ENCODE assay signal across 34 cellular contexts in genomic region chr19:46435009-46435408, GRCh38. TPM values are rescaled to one million over a fixed set of nuclear protein-coding genes. Genes with fewer than 3 reads are reported as not detected.
A peak's percentile ranks its signal among the peaks of the same experiment; 100 is the strongest.
DNase-seq lines count a peak whose midpoint lies in the region; ATAC-seq and TF ChIP-seq lines count a peak whose summit lies in the region.
"Had no signal": no experiment of that assay in that cellular context is flagged by ENCODE, and none has a peak within 500 bp of the region (broad histone marks: within the 10 kb centered on the region; RNA-seq: fewer than 3 reads in every experiment).

No MANE protein-coding gene starts in this region.

- H3K36me3 ChIP-seq in GM23338 (ENCODE audit: insufficient read depth), result no peaks in the 10 kb centered on the region
- H3K36me3 ChIP-seq: BLaER1, gastrocnemius medialis, right lobe of liver had no signal

- H3K27me3 Mint-ChIP-seq in GM23338 (ENCODE audit: insufficient read depth, low read depth, poor library complexity), result no peaks in the 10 kb centered on the region
- peaks cover 21% of the 10 kb centered on the region for H3K27me3 Mint-ChIP-seq in activated T-helper 1 cell treated with anti-CD3 and anti-CD28 coated beads, Interleukin-12 subunit alpha, Interleukin-12 subunit beta, Interleukin-2, Interleukin-4 antibody, amounts not matched to agents 30 ng/mL and 10 ng/mL and 1 ng/mL, durations not matched to agents 14 hours and 24 hours and 36 hours (ENCODE audit: insufficient read depth)

- H3K9me3 Mint-ChIP-seq in GM23338, result no peaks in the 10 kb centered on the region
- H3K9me3 Mint-ChIP-seq in activated T-helper 1 cell treated with anti-CD3 and anti-CD28 coated beads, Interleukin-12 subunit alpha, Interleukin-12 subunit beta, Interleukin-2, Interleukin-4 antibody, amounts not matched to agents 30 ng/mL and 10 ng/mL and 1 ng/mL, durations not matched to agents 14 hours and 24 hours and 36 hours, result no peaks in the 10 kb centered on the region
- H3K9me3 Mint-ChIP-seq: activated CD4-positive, alpha-beta T cell treated with anti-CD3 and anti-CD28 coated beads, Interleukin-2, amount 10 ng/mL, durations not matched to agents 24 days and 14 days; type B pancreatic cell; WTC11 had no signal

- no peaks in the 10 kb centered on the region for H3K4me1 ChIP-seq in GM23338 (ENCODE audit: insufficient read depth)
- H3K4me1 ChIP-seq: gastrocnemius medialis, parathyroid adenoma, right lobe of liver had no signal

- no peak overlapping the region for H3K27ac Mint-ChIP-seq in GM23338
- H3K27ac Mint-ChIP-seq in activated T-helper 1 cell treated with anti-CD3 and anti-CD28 coated beads, Interleukin-12 subunit alpha, Interleukin-12 subunit beta, Interleukin-2, Interleukin-4 antibody, amounts not matched to agents 30 ng/mL and 10 ng/mL and 1 ng/mL, durations not matched to agents 14 hours and 24 hours and 36 hours, result no peak overlapping the region
- H3K27ac Mint-ChIP-seq: activated CD4-positive, alpha-beta T cell treated with anti-CD3 and anti-CD28 coated beads, Interleukin-2, amount 10 ng/mL, durations not matched to agents 24 days and 14 days; activated naive CD8-positive, alpha-beta T cell; type B pancreatic cell; WTC11 had no signal

- H3K27me3 ChIP-seq in GM23338 (ENCODE audit: insufficient read depth), result no peaks in the 10 kb centered on the region
- H3K27me3 ChIP-seq: BLaER1, hepatocyte, right lobe of liver had no signal

- no peak overlapping the region for H3K4me3 ChIP-seq in GM23338
- H3K4me3 ChIP-seq: BLaER1, gastrocnemius medialis, hepatocyte, lung, right lobe of liver had no signal

- ATAC-seq in GM23338 (no peak), HG02981 (IDR thresholded peaks at IDR 0.05; ENCODE audit: unreplicated experiment) (no peak)
- ATAC-seq: gastrocnemius medialis, left cardiac atrium, right lobe of liver, WTC11 had no signal

- no peak for TF ChIP-seq CTCF in GM23338 (conservative IDR thresholded peaks at IDR 0.05; ENCODE audit: low read depth in 2 of 2)

- H3K79me2 ChIP-seq in GM23338 (replicated peaks; ENCODE audit: insufficient read depth), result no peaks in the 10 kb centered on the region
- H3K79me2 ChIP-seq: hepatocyte, parathyroid adenoma had no signal

- peak overlapping the region; percentile 38; the same call in 1 of the 2 replicates for H2AFZ ChIP-seq in GM23338
- H2AFZ ChIP-seq: hepatocyte, parathyroid adenoma had no signal

- no peak overlapping the region for H3K4me2 ChIP-seq in GM23338
- H3K4me2 ChIP-seq: BLaER1, hepatocyte had no signal

- H3K27ac ChIP-seq in GM23338 (ENCODE audit: low read depth), result no peak overlapping the region
- H3K27ac ChIP-seq: BLaER1, gastrocnemius medialis, hepatocyte, parathyroid adenoma, right lobe of liver had no signal

- H3K36me3 Mint-ChIP-seq in GM23338 (ENCODE audit: low read depth), result no peaks in the 10 kb centered on the region
- H3K36me3 Mint-ChIP-seq in activated T-helper 1 cell treated with anti-CD3 and anti-CD28 coated beads, Interleukin-12 subunit alpha, Interleukin-12 subunit beta, Interleukin-2, Interleukin-4 antibody, amounts not matched to agents 30 ng/mL and 10 ng/mL and 1 ng/mL, durations not matched to agents 14 hours and 24 hours and 36 hours (ENCODE audit: low read depth), result no peaks in the 10 kb centered on the region
- H3K36me3 Mint-ChIP-seq: activated naive CD8-positive, alpha-beta T cell; type B pancreatic cell; WTC11 had no signal

- no peaks in the 10 kb centered on the region for H3K4me1 Mint-ChIP-seq in GM23338
- peaks cover under 1% of the 10 kb centered on the region for H3K4me1 Mint-ChIP-seq in activated T-helper 1 cell treated with anti-CD3 and anti-CD28 coated beads, Interleukin-12 subunit alpha, Interleukin-12 subunit beta, Interleukin-2, Interleukin-4 antibody, amounts not matched to agents 30 ng/mL and 10 ng/mL and 1 ng/mL, durations not matched to agents 14 hours and 24 hours and 36 hours (ENCODE audit: low read depth)

- H3K4me3 Mint-ChIP-seq in GM23338, result no peak overlapping the region
- no peak overlapping the region for H3K4me3 Mint-ChIP-seq in activated T-helper 1 cell treated with anti-CD3 and anti-CD28 coated beads, Interleukin-12 subunit alpha, Interleukin-12 subunit beta, Interleukin-2, Interleukin-4 antibody, amounts not matched to agents 30 ng/mL and 10 ng/mL and 1 ng/mL, durations not matched to agents 14 hours and 24 hours and 36 hours
- H3K4me3 Mint-ChIP-seq: activated CD4-positive, alpha-beta T cell treated with anti-CD3 and anti-CD28 coated beads, Interleukin-2, amount 10 ng/mL, durations not matched to agents 24 days and 14 days; activated naive CD8-positive, alpha-beta T cell; nephron progenitor cell; type B pancreatic cell; WTC11 had no signal

- H3K9me2 ChIP-seq in GM23338 (ENCODE audit: insufficient read depth), result no peaks in the 10 kb centered on the region

- DNase-seq in GM23338 (ENCODE audit: low spot score) (no peak), amygdala (lab: John Stamatoyannopoulos, UW) (peak in 44 of 56 donors; percentile 3 to 91 (median 52)), hypothalamus (lab: John Stamatoyannopoulos, UW) (peak in 34 of 51 donors; percentile 6 to 89 (median 47)), pons (ENCODE audit: low spot score) (peak; percentile 99), activated T-cell treated with anti-CD3 and anti-CD28 coated beads for 4 hours (no peak), NCI-H1436 (lab: John Stamatoyannopoulos, UW) (no peak)
- no peak for DNase-seq in activated T-helper 1 cell treated with anti-CD3 and anti-CD28 coated beads, Interleukin-12 subunit alpha, Interleukin-12 subunit beta, Interleukin-2, Interleukin-4 antibody, amounts not matched to agents 30 ng/mL and 10 ng/mL and 1 ng/mL, durations not matched to agents 14 hours and 24 hours and 36 hours (ENCODE audit: low spot score)
- DNase-seq: activated CD4-positive, alpha-beta T cell treated with anti-CD3 and anti-CD28 coated beads, Interleukin-2, amount 10 ng/mL, durations not matched to agents 24 days and 14 days; activated CD8-positive, alpha-beta memory T cell treated with anti-CD3 and anti-CD28 coated beads for 24 hours; activated effector memory CD4-positive, alpha-beta T cell treated with anti-CD3 and anti-CD28 coated beads, Interleukin-2, amount 50 U/mL, for 16 hours; central memory CD4-positive, alpha-beta T cell; COR-L47; gastrocnemius medialis; HCEC 1CT; IMR-90; left cardiac atrium; NCI-H146; NCI-H2107; nephron progenitor cell; right lobe of liver; stimulated activated CD4-positive, alpha-beta T cell treated with anti-CD3 and anti-CD28 coated beads, Interleukin-12 subunit alpha, Interleukin-12 subunit beta, amount 100 ng/mL, for 4 hours; stimulated activated CD4-positive, alpha-beta T cell treated with anti-CD3 and anti-CD28 coated beads, Interleukin-2, amount 100 ng/mL, for 48 hours; T-helper 1 cell had no signal

- H4K20me1 ChIP-seq in GM23338 (replicated peaks; ENCODE audit: insufficient read depth), result no peaks in the 10 kb centered on the region
- H4K20me1 ChIP-seq: BLaER1 had no signal

- intact Hi-C loops in activated T-helper 1 cell treated with anti-CD3 and anti-CD28 coated beads, Interleukin-12 subunit alpha, Interleukin-12 subunit beta, Interleukin-2, Interleukin-4 antibody, amounts not matched to agents 30 ng/mL and 10 ng/mL and 1 ng/mL, durations not matched to agents 14 hours and 24 hours and 36 hours (cut with micrococcal nuclease), result no loop called here

- H3F3A ChIP-seq in GM23338 (replicated peaks; ENCODE audit: low read depth), result no peaks in the 10 kb centered on the region

TF ChIP-seq in GM23338, 12 proteins besides CTCF, POLR2A, EP300 and RAD21 (continues in another document):
- TF ChIP-seq ZNF114 (CRISPR knock-in tag; IDR thresholded peaks at IDR 0.05) (no peak), CREB1 (CRISPR knock-in tag; IDR thresholded peaks at IDR 0.05; ENCODE audit: low read depth) (no peak), POLR2AphosphoS5 (IDR thresholded peaks at IDR 0.05; ENCODE audit: low read depth) (no peak)

RNA-seq across cellular contexts. Expression of gene PNMA8C, which starts 6.3 kb away (rescaled TPM):
- total RNA-seq in GM23338 (2014; rRNA removed; shearing (Covaris generic)), result 2.3 and 2.6 TPM in 2 replicates
- polyA plus RNA-seq in GM23338 (2016; fragmentation: Nextera tagmentation; extraction: Ambion mirVana), result 0.44 and 0.59 TPM in 2 replicates
- not detected in 2 replicates for total RNA-seq in activated T-helper 1 cell treated with anti-CD3 and anti-CD28 coated beads, Interleukin-12 subunit alpha, Interleukin-12 subunit beta, Interleukin-2, Interleukin-4 antibody, amounts not matched to agents 30 ng/mL and 10 ng/mL and 1 ng/mL, durations not matched to agents 14 hours and 24 hours and 36 hours
- total RNA-seq: activated CD4-positive, alpha-beta T cell treated with anti-CD3 and anti-CD28 coated beads, Interleukin-2, amount 10 ng/mL, durations not matched to agents 24 days and 14 days; dermis microvascular lymphatic vessel endothelial cell; gastrocnemius medialis; NCI-H460; right lobe of liver had no signal
- polyA plus RNA-seq: hepatocyte had no signal

RNA-seq across cellular contexts. Expression of gene CCDC8, which starts 21.6 kb away (rescaled TPM):
- total RNA-seq in GM23338 (2014; rRNA removed; shearing (Covaris generic)), result 16.5 and 17.4 TPM in 2 replicates
- polyA plus RNA-seq in GM23338 (2016; fragmentation: Nextera tagmentation; extraction: Ambion mirVana), result 5.6 and 6.0 TPM in 2 replicates
- total RNA-seq in activated T-helper 1 cell treated with anti-CD3 and anti-CD28 coated beads, Interleukin-12 subunit alpha, Interleukin-12 subunit beta, Interleukin-2, Interleukin-4 antibody, amounts not matched to agents 30 ng/mL and 10 ng/mL and 1 ng/mL, durations not matched to agents 14 hours and 24 hours and 36 hours, result not detected in 2 replicates
- total RNA-seq: activated CD4-positive, alpha-beta T cell treated with anti-CD3 and anti-CD28 coated beads, Interleukin-2, amount 10 ng/mL, durations not matched to agents 24 days and 14 days; NCI-H460 had no signal

RNA-seq across cellular contexts. Expression of gene PNMA8A, which starts 36.4 kb away (rescaled TPM):
- total RNA-seq in GM23338 (2014; rRNA removed; shearing (Covaris generic)), result 17.8 and 19.6 TPM in 2 replicates
- polyA plus RNA-seq in GM23338 (2016; fragmentation: Nextera tagmentation; extraction: Ambion mirVana), result 21.7 and 28.0 TPM in 2 replicates
- total RNA-seq in activated T-helper 1 cell treated with anti-CD3 and anti-CD28 coated beads, Interleukin-12 subunit alpha, Interleukin-12 subunit beta, Interleukin-2, Interleukin-4 antibody, amounts not matched to agents 30 ng/mL and 10 ng/mL and 1 ng/mL, durations not matched to agents 14 hours and 24 hours and 36 hours, result not detected in 2 replicates
- total RNA-seq: activated CD4-positive, alpha-beta T cell treated with anti-CD3 and anti-CD28 coated beads, Interleukin-2, amount 10 ng/mL, durations not matched to agents 24 days and 14 days; NCI-H460; OCI-LY7 had no signal

Comparison
In these comparisons a context has a peak if more than half of its experiments do, and no peak if none do; other contexts are left out.
1. DNase-seq: peak in amygdala (44 of 56), hypothalamus (34 of 51) and pons (single experiment); none in GM23338 (single experiment), activated T-cell treated with anti-CD3 and anti-CD28 coated beads for 4 hours (single experiment), activated T-helper 1 cell treated with anti-CD3 and anti-CD28 coated beads, Interleukin-12 subunit alpha, Interleukin-12 subunit beta, Interleukin-2, Interleukin-4 antibody, amounts not matched to agents 30 ng/mL and 10 ng/mL and 1 ng/mL, durations not matched to agents 14 hours and 24 hours and 36 hours (single experiment) and NCI-H1436 (single experiment).
2. RNA of gene CCDC8, which starts 21.6 kb away (total RNA-seq): 16.5 to 17.4 TPM in GM23338; not detected in activated T-helper 1 cell treated with anti-CD3 and anti-CD28 coated beads, Interleukin-12 subunit alpha, Interleukin-12 subunit beta, Interleukin-2, Interleukin-4 antibody, amounts not matched to agents 30 ng/mL and 10 ng/mL and 1 ng/mL, durations not matched to agents 14 hours and 24 hours and 36 hours; every median in the first group is over 10 times any median in the second.
3. RNA of gene PNMA8A, which starts 36.4 kb away (total RNA-seq): 17.8 to 19.6 TPM in GM23338; not detected in activated T-helper 1 cell treated with anti-CD3 and anti-CD28 coated beads, Interleukin-12 subunit alpha, Interleukin-12 subunit beta, Interleukin-2, Interleukin-4 antibody, amounts not matched to agents 30 ng/mL and 10 ng/mL and 1 ng/mL, durations not matched to agents 14 hours and 24 hours and 36 hours; every median in the first group is over 10 times any median in the second.